8 cellular contexts compared by ENCODE assay signal in the genomic region with DNA sequence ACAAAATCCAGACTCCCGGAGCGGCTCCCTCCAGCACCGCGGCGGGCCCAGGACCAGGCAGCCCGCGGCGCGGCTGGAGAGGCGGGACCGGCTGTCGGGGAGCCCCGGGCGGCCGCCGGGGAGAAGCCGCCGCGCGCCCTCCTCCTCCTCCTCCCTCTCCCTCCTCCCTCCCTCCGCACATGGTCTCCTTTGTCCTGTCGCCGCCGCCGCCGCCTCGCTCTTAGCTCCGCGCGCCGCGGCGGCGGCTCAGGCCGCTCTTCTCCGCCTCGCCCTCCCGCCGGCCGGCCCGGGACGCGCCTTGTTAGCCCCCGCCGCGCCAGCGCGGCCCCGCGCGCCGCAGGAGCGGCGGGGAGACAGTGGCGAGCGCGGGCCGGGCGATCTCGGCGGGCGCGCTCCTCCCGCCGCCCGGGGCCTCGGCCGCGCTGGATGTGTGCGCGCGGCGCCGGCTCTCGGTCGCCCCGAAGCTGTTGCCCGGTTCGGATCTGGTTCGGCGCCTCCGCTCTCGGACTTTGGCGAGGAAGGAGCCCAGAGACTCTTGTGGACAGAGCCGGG.
DNase-seq lines count a peak whose midpoint lies in the region; ATAC-seq and TF ChIP-seq lines count a peak whose summit lies in the region.

No MANE protein-coding gene starts in this region.

- H3K4me3 Mint-ChIP-seq in MCF 10A (ENCODE audit: unreplicated experiment): peak overlapping the region; percentile 75

- no peaks in the 10 kb centered on the region for H3K9me3 ChIP-seq in spleen

- peak overlapping the region; percentile 49 to 81 (median 60) for H3K4me3 ChIP-seq in spleen

- DNase-seq in activated CD4-positive, alpha-beta T cell treated with anti-CD3 and anti-CD28 coated beads for 48 hours: peak; percentile 11
- DNase-seq in activated CD4-positive, alpha-beta T cell treated with anti-CD3 and anti-CD28 coated beads, Interleukin-2, amount 50 U/mL, for 1 hour: no peak
- DNase-seq in NCI-H2227 (lab: John Stamatoyannopoulos, UW; ENCODE audit: unreplicated experiment): peak; percentile 71
- DNase-seq in MCF 10A (ENCODE audit: unreplicated experiment): no peak
- DNase-seq in islet precursor cell: peak; percentile 62
- DNase-seq in spleen: no peak
- DNase-seq in inferior parietal cortex (ENCODE audit: extremely low spot score): no peak

- TF ChIP-seq POLR2A in spleen (IDR thresholded peaks at IDR 0.05): no peak

- no peaks in the 10 kb centered on the region for H3K9me3 Mint-ChIP-seq in MCF 10A (ENCODE audit: unreplicated experiment)

- no peak for TF ChIP-seq CTCF in MCF 10A (IDR thresholded peaks at IDR 0.05; ENCODE audit: unreplicated experiment)
- TF ChIP-seq CTCF in spleen (IDR thresholded peaks at IDR 0.05 in 8 of 11, conservative IDR thresholded peaks at IDR 0.05 in 3 of 11): no peak

- peaks cover 3 to 36% (median 26%) of the 10 kb centered on the region in 6 donors for H3K4me1 ChIP-seq in spleen

- H3K27me3 ChIP-seq in spleen (replicated peaks in 1 of 7): peaks cover 0 to 60% (median 18%) of the 10 kb centered on the region in 7 donors

- H3K4me1 Mint-ChIP-seq in MCF 10A (ENCODE audit: insufficient read depth, unreplicated experiment): no peaks in the 10 kb centered on the region

- no peaks in the 10 kb centered on the region for H3K27me3 Mint-ChIP-seq in MCF 10A (ENCODE audit: insufficient read depth, unreplicated experiment)

- H3K36me3 Mint-ChIP-seq in MCF 10A (ENCODE audit: insufficient read depth, unreplicated experiment): no peaks in the 10 kb centered on the region

- no TSS peak for BruUV-seq in MCF 10A (replicated peaks; lab: Mats Ljungman, UMichigan)

- peak overlapping the region in 7 of 8 donors; percentile 47 to 82 (median 63) for H3K27ac ChIP-seq in spleen

- CTCF ChIA-PET in MCF 10A (lab: Yijun Ruan, JAX): interaction anchor here (0.6 kb wide), 1 partner anchor 855 kb away, joined by 3 read pairs; no protein-coding TSS in a partner anchor

- intact Hi-C loops in MCF 10A (cut with micrococcal nuclease) (loop anchor here (5.0 to 10.0 kb wide), 2 partner anchors 97 to 370 kb away; no protein-coding TSS in a partner anchor), spleen (cut with DNase I; ENCODE audit: low total_unique reads) (no loop called here)

- 0 to 3% (median 0%) methylated on average over 53 to 85 of the region's 85 CpGs for WGBS in spleen, 5 donors

- POLR2A ChIA-PET in MCF 10A (lab: Yijun Ruan, JAX): no interaction called here

- H3K27ac Mint-ChIP-seq in MCF 10A (ENCODE audit: low read depth, unreplicated experiment): no peak overlapping the region

- peak; percentile 41 for ATAC-seq in HG02588 (IDR thresholded peaks at IDR 0.05; ENCODE audit: unreplicated experiment)

- no peaks in the 10 kb centered on the region for H3K36me3 ChIP-seq in spleen

Comparison
In these comparisons a context has a peak if more than half of its experiments do, and no peak if none do; other contexts are left out.
1. DNase-seq: peak in activated CD4-positive, alpha-beta T cell treated with anti-CD3 and anti-CD28 coated beads for 48 hours (single experiment), NCI-H2227 (single experiment) and islet precursor cell (single experiment); none in activated CD4-positive, alpha-beta T cell treated with anti-CD3 and anti-CD28 coated beads, Interleukin-2, amount 50 U/mL, for 1 hour (single experiment), MCF 10A (single experiment), spleen (single experiment) and inferior parietal cortex (single experiment).